ENCODE assay signal across 1 cellular context in the genomic region with DNA sequence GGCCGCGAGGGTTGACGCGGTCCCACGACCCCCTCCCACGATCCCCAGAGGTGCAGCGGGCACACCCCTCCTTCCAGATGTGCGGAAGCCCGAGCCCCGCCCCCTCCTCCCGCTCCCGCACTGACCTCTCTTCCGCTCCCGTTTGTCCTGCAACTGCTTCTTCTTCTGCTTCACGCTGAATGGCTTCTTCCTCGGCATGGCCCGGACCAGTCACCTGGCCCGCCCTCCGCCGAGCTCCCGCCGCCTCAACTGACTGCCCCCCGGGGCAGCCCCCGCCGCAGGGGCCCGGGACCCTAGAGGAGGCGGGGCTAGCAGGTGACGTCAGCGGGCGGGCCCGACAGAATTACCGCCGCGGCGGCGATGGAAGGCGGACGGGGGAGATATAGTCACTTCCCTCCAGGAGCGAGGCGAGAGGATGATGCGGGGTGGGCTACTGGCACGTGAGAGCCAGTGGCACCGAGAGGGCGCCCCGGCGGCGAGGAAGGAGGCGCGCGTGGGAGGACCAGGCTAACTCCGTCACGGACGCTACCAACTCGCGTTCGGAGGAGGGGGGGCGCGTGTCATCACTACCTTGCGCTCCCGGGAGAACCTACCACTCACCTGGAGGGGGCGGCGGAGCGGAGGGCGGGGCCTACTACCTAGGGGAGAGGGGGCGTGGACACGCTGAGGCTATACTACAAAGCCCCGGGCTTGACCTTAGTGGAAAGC.
TF ChIP-seq lines count a peak whose summit lies in the region.

A gene with protein sequence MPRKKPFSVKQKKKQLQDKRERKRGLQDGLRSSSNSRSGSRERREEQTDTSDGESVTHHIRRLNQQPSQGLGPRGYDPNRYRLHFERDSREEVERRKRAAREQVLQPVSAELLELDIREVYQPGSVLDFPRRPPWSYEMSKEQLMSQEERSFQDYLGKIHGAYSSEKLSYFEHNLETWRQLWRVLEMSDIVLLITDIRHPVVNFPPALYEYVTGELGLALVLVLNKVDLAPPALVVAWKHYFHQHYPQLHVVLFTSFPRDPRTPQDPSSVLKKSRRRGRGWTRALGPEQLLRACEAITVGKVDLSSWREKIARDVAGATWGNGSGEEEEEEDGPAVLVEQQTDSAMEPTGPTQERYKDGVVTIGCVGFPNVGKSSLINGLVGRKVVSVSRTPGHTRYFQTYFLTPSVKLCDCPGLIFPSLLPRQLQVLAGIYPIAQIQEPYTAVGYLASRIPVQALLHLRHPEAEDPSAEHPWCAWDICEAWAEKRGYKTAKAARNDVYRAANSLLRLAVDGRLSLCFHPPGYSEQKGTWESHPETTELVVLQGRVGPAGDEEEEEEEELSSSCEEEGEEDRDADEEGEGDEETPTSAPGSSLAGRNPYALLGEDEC (minus strand): TSS at position 484 of the 708 bp plus-strand sequence. CDS start 286 bp downstream, at position 198.

TF ChIP-seq in K562, 482 proteins besides CTCF, POLR2A, EP300 and RAD21 (continued from another document and continues in another):
- no peak for TF ChIP-seq BRF2 (IDR thresholded peaks at IDR 0.05; ENCODE audit: borderline replicate concordance, insufficient read depth, insufficient read length)
- 0 out of 2 replicates have a peak, but pooled peaks have one; percentile 5 for TF ChIP-seq ZNF584 (CRISPR knock-in tag; IDR thresholded peaks at IDR 0.05; ENCODE audit: low read depth)
- no peak for TF ChIP-seq HMG20B (CRISPR knock-in tag; IDR thresholded peaks at IDR 0.05)
- peak; percentile 36 for TF ChIP-seq ASH1L (IDR thresholded peaks at IDR 0.05; ENCODE audit: borderline replicate concordance, low read depth, partially characterized antibody)
- no peak for TF ChIP-seq MYNN (IDR thresholded peaks at IDR 0.05)
- TF ChIP-seq MYNN (CRISPR knock-in tag; IDR thresholded peaks at IDR 0.05): no peak
- TF ChIP-seq ETV6 (IDR thresholded peaks at IDR 0.05; ENCODE audit: borderline replicate concordance in 1 of 2, low read depth in 2 of 2, low read length in 1 of 2): no peak
- TF ChIP-seq ETV6 (CRISPR knock-in tag; IDR thresholded peaks at IDR 0.05; ENCODE audit: borderline replicate concordance): no peak
- TF ChIP-seq TEAD4 (IDR thresholded peaks at IDR 0.05; ENCODE audit: low read length): no peak; the same call in none of the 2 replicates
- TF ChIP-seq TEAD4 (CRISPR knock-in tag; IDR thresholded peaks at IDR 0.05; ENCODE audit: borderline replicate concordance): 0 out of 2 replicates have a peak, but pooled peaks have one; percentile 50
- no peak for TF ChIP-seq MTA2 (IDR thresholded peaks at IDR 0.05; ENCODE audit: low read depth)
- peak; percentile 52 for TF ChIP-seq CCNT2 (IDR thresholded peaks at IDR 0.05; ENCODE audit: borderline replicate concordance, extremely low read depth, insufficient read length, low read depth, low read length)
- 0 out of 4 replicates have a peak, but pooled peaks of 1 of the 2 experiments have one; percentile 28 for TF ChIP-seq TBL1XR1 (IDR thresholded peaks at IDR 0.05; ENCODE audit: low read length in 2 of 2)
- peak; percentile 99 for TF ChIP-seq DIDO1 (tag; IDR thresholded peaks at IDR 0.05; ENCODE audit: low read depth)
- no peak for TF ChIP-seq ZHX1 (conservative IDR thresholded peaks at IDR 0.05; ENCODE audit: low read length)
- no peak for TF ChIP-seq ETV1 (tag; conservative IDR thresholded peaks at IDR 0.05; ENCODE audit: low read depth)
- TF ChIP-seq ESRRB (CRISPR knock-in tag; IDR thresholded peaks at IDR 0.05; ENCODE audit: borderline replicate concordance): no peak
- TF ChIP-seq ARID3B (CRISPR knock-in tag; IDR thresholded peaks at IDR 0.05; ENCODE audit: borderline replicate concordance): no peak
- TF ChIP-seq MLX (CRISPR knock-in tag; conservative IDR thresholded peaks at IDR 0.05): 0 out of 4 replicates have a peak, but pooled peaks of 1 of the 2 experiments have one; percentile 31
- TF ChIP-seq E2F6 (IDR thresholded peaks at IDR 0.05; ENCODE audit: borderline replicate concordance in 1 of 2, extremely low read depth in 1 of 2, insufficient read depth in 1 of 2, insufficient read length in 1 of 2, low read depth in 1 of 2, low read length in 1 of 2, poor library complexity in 1 of 2, severe bottlenecking in 1 of 2): peak; percentile 56 to 80
- peak; percentile 55; the same call in 1 of the 2 replicates for TF ChIP-seq KLF13 (tag; IDR thresholded peaks at IDR 0.05; ENCODE audit: borderline replicate concordance, low read depth)
- no peak for TF ChIP-seq ZNF444 (CRISPR knock-in tag; IDR thresholded peaks at IDR 0.05)
- TF ChIP-seq, protein P1, sequence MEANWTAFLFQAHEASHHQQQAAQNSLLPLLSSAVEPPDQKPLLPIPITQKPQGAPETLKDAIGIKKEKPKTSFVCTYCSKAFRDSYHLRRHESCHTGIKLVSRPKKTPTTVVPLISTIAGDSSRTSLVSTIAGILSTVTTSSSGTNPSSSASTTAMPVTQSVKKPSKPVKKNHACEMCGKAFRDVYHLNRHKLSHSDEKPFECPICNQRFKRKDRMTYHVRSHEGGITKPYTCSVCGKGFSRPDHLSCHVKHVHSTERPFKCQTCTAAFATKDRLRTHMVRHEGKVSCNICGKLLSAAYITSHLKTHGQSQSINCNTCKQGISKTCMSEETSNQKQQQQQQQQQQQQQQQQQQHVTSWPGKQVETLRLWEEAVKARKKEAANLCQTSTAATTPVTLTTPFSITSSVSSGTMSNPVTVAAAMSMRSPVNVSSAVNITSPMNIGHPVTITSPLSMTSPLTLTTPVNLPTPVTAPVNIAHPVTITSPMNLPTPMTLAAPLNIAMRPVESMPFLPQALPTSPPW (CRISPR knock-in tag; IDR thresholded peaks at IDR 0.05): peak; percentile 96
- TF ChIP-seq STAT5A (IDR thresholded peaks at IDR 0.05; ENCODE audit: borderline replicate concordance, low read length): 0 out of 2 replicates have a peak, but pooled peaks have one; percentile 30
- no peak for TF ChIP-seq MCM3 (IDR thresholded peaks at IDR 0.05)
- no peak for TF ChIP-seq ZNF274 (IDR thresholded peaks at IDR 0.05; ENCODE audit: borderline replicate concordance, low read depth, low read length)
- TF ChIP-seq, protein P2, sequence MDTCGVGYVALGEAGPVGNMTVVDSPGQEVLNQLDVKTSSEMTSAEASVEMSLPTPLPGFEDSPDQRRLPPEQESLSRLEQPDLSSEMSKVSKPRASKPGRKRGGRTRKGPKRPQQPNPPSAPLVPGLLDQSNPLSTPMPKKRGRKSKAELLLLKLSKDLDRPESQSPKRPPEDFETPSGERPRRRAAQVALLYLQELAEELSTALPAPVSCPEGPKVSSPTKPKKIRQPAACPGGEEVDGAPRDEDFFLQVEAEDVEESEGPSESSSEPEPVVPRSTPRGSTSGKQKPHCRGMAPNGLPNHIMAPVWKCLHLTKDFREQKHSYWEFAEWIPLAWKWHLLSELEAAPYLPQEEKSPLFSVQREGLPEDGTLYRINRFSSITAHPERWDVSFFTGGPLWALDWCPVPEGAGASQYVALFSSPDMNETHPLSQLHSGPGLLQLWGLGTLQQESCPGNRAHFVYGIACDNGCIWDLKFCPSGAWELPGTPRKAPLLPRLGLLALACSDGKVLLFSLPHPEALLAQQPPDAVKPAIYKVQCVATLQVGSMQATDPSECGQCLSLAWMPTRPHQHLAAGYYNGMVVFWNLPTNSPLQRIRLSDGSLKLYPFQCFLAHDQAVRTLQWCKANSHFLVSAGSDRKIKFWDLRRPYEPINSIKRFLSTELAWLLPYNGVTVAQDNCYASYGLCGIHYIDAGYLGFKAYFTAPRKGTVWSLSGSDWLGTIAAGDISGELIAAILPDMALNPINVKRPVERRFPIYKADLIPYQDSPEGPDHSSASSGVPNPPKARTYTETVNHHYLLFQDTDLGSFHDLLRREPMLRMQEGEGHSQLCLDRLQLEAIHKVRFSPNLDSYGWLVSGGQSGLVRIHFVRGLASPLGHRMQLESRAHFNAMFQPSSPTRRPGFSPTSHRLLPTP (IDR thresholded peaks at IDR 0.05; ENCODE audit: borderline replicate concordance, extremely low read depth, insufficient read length): no peak
- no peak for TF ChIP-seq ZNF41 (CRISPR knock-in tag; conservative IDR thresholded peaks at IDR 0.05)
- TF ChIP-seq ZNF197 (CRISPR knock-in tag; IDR thresholded peaks at IDR 0.05; ENCODE audit: low read depth): no peak
- no peak for TF ChIP-seq CHD4 (IDR thresholded peaks at IDR 0.05; ENCODE audit: insufficient read depth, insufficient replicate concordance, low read depth, low read length, poor library complexity, severe bottlenecking)
- no peak for TF ChIP-seq ZNF695 (CRISPR knock-in tag; IDR thresholded peaks at IDR 0.05)
- TF ChIP-seq ZMIZ1 (IDR thresholded peaks at IDR 0.05; ENCODE audit: low read depth in 2 of 2, low read length in 2 of 2): peak in 1 of 2 experiments; percentile 67; a peak in 1 of 4 replicates
- no peak for TF ChIP-seq EHMT2 (IDR thresholded peaks at IDR 0.05)
- no peak for TF ChIP-seq ARHGAP35 (IDR thresholded peaks at IDR 0.05; ENCODE audit: partially characterized antibody)
- TF ChIP-seq RBBP5 (IDR thresholded peaks at IDR 0.05; ENCODE audit: borderline replicate concordance, insufficient read depth, low read length, poor library complexity, severe bottlenecking): no peak
- TF ChIP-seq NRF1 (conservative IDR thresholded peaks at IDR 0.05 in 1 of 2, IDR thresholded peaks at IDR 0.05 in 1 of 2): peak in 1 of 2 experiments; percentile 55; a peak in 3 of 4 replicates
- peak; percentile 63; the same call in 1 of the 2 replicates for TF ChIP-seq HCFC1 (IDR thresholded peaks at IDR 0.05; ENCODE audit: low read depth, low read length)
- TF ChIP-seq DPF2 (IDR thresholded peaks at IDR 0.05): peak; percentile 61; the same call in 1 of the 2 replicates
- TF ChIP-seq RUNX1 (IDR thresholded peaks at IDR 0.05; ENCODE audit: low read depth): 0 out of 2 replicates have a peak, but pooled peaks have one; percentile 8
